2 cellular contexts compared by ENCODE assay signal in genomic region chr9:127057970-127058644, GRCh38.
TF ChIP-seq lines count a peak whose summit lies in the region.

No MANE protein-coding gene starts in this region.

TF ChIP-seq in SK-N-SH treated with all-trans-retinoic acid at 6 μM for 48 hours, 23 proteins besides CTCF, POLR2A, EP300 and RAD21 (continued from another document):
- TF ChIP-seq PPARA (CRISPR knock-in tag; IDR thresholded peaks at IDR 0.05; ENCODE audit: borderline replicate concordance) (no peak), CSDC2 (CRISPR knock-in tag; IDR thresholded peaks at IDR 0.05) (no peak), ZNF8 (CRISPR knock-in tag; IDR thresholded peaks at IDR 0.05) (no peak), PATZ1 (CRISPR knock-in tag; IDR thresholded peaks at IDR 0.05; ENCODE audit: borderline replicate concordance) (no peak), ZFP30 (CRISPR knock-in tag; IDR thresholded peaks at IDR 0.05) (no peak), ZNF70 (CRISPR knock-in tag; IDR thresholded peaks at IDR 0.05) (no peak)

TF ChIP-seq in SK-N-SH, 30 proteins besides CTCF, POLR2A, EP300 and RAD21 (continued from another document):
- TF ChIP-seq EZH2phosphoT487 (IDR thresholded peaks at IDR 0.05; ENCODE audit: borderline replicate concordance, low read depth) (no peak), RFX5 (IDR thresholded peaks at IDR 0.05; ENCODE audit: low read length) (no peak), ELF1 (IDR thresholded peaks at IDR 0.05) (no peak), ZBTB33 (IDR thresholded peaks at IDR 0.05; ENCODE audit: borderline replicate concordance, low read depth) (no peak), MAX (IDR thresholded peaks at IDR 0.05; ENCODE audit: low read depth) (no peak), MEF2A (IDR thresholded peaks at IDR 0.05; ENCODE audit: borderline replicate concordance, low read depth) (no peak), JUND (IDR thresholded peaks at IDR 0.05) (no peak)
